Comparison of ENCODE assay signal across 12 cellular contexts in the genomic region with DNA sequence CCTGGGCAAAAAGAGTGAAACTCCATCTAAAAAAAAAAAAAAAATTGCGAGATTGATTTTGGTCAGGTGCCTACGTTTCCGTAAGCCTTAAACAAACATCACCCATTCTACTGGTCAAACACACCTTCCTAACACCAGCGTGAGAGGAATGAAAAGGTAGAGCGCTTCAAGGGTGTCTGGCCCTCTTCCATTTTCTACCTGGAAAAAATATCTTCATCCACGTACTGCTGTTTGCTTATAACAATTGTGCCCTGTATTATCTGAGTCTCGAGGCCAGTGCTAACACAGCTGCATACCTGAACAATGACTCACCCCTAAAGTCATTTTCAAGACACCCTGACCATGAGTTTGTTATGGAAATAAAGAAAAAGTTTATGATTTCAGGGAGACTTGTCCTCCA. TPM values are rescaled to one million over a fixed set of nuclear protein-coding genes. Genes with fewer than 3 reads are reported as not detected.
A peak's percentile ranks its signal among the peaks of the same experiment; 100 is the strongest.
DNase-seq lines count a peak whose midpoint lies in the region; ATAC-seq and TF ChIP-seq lines count a peak whose summit lies in the region.
"Had no signal": no experiment of that assay in that cellular context is flagged by ENCODE, and none has a peak within 500 bp of the region (broad histone marks: within the 10 kb centered on the region; RNA-seq: fewer than 3 reads in every experiment).

No MANE protein-coding gene starts in this region.

- DNase-seq in NCI-H1092 treated with DMSO at 0.1 percent for 48 hours (lab: John Stamatoyannopoulos, UW): peak; percentile 66
- no peak for DNase-seq in NCI-H1092 (lab: John Stamatoyannopoulos, UW)
- DNase-seq in RPMI7951 (ENCODE audit: low read depth): peak; percentile 71
- DNase-seq in fibroblast of peridontal ligament (ENCODE audit: extremely low read depth): peak; percentile 55
- DNase-seq in smooth muscle cell (lab: John Stamatoyannopoulos, UW; ENCODE audit: unreplicated experiment): no peak
- no peak for DNase-seq in activated effector memory CD4-positive, alpha-beta T cell treated with anti-CD3 and anti-CD28 coated beads, Interleukin-2, amount 50 U/mL, for 16 hours
- no peak for DNase-seq in H7
- no peak for DNase-seq in aorta
- DNase-seq: 8988T; activated T-cell treated with anti-CD3 and anti-CD28 coated beads, Interleukin-2, amount 50 U/mL, for 1 hour; H9; naive B cell had no signal

- H3K36me3 ChIP-seq in smooth muscle cell (ENCODE audit: low read depth): no peaks in the 10 kb centered on the region
- no peaks in the 10 kb centered on the region for H3K36me3 ChIP-seq in H7 (replicated peaks; ENCODE audit: control insufficient read depth, insufficient read depth, low read length)
- H3K36me3 ChIP-seq in aorta (ENCODE audit: control insufficient read depth in 1 of 2, insufficient read depth in 2 of 2, low read length in 1 of 2): no peaks in the 10 kb centered on the region

- H3K4me3 ChIP-seq in smooth muscle cell (no peak overlapping the region), H7 (ENCODE audit: insufficient read depth, low read depth, low read length) (no peak overlapping the region), aorta (ENCODE audit: low read length in 2 of 2) (no peak overlapping the region)

- no peak for TF ChIP-seq CTCF in smooth muscle cell (IDR thresholded peaks at IDR 0.05; ENCODE audit: borderline replicate concordance, insufficient read depth, poor library complexity, severe bottlenecking)

- intact Hi-C loops in aorta (cut with DNase I): no loop called here

- H4K20me1 ChIP-seq in smooth muscle cell (ENCODE audit: low read depth): no peaks in the 10 kb centered on the region

- H3K4me1 ChIP-seq in smooth muscle cell (ENCODE audit: low read depth) (peaks cover 14% of the 10 kb centered on the region), aorta (ENCODE audit: control insufficient read depth in 1 of 2, insufficient read depth in 2 of 2, low read length in 2 of 2) (no peaks in the 10 kb centered on the region)

- no peaks in the 10 kb centered on the region for H3F3A ChIP-seq in smooth muscle cell (ENCODE audit: low read depth)

- no peaks in the 10 kb centered on the region for H3K79me2 ChIP-seq in smooth muscle cell (ENCODE audit: low read depth)

- no peak overlapping the region for H3K9ac ChIP-seq in smooth muscle cell (ENCODE audit: low read depth)

- peak overlapping the region; percentile 74 for H3K4me2 ChIP-seq in smooth muscle cell

- ATAC-seq in aorta (ENCODE audit: low FRiP score): no peak

- H3K27me3 ChIP-seq in smooth muscle cell (ENCODE audit: low read depth) (no peaks in the 10 kb centered on the region), H7 (ENCODE audit: control insufficient read depth, insufficient read depth, low read length) (no peaks in the 10 kb centered on the region), aorta (ENCODE audit: control insufficient read depth in 1 of 2, insufficient read depth in 2 of 2, low read length in 1 of 2) (no peaks in the 10 kb centered on the region)

- WGBS in smooth muscle cell (ENCODE audit: low lambda C conversion rate): 54% methylated on average over 7 of the region's 7 CpGs
- 7 to 29% methylated on average over 7 of the region's 7 CpGs for WGBS in aorta, 2 donors

- H3K27ac ChIP-seq in smooth muscle cell (ENCODE audit: low read depth) (peak overlapping the region; percentile 65), aorta (ENCODE audit: low read depth in 1 of 2, low read length in 2 of 2) (no peak overlapping the region)

- no peak overlapping the region for H2AFZ ChIP-seq in smooth muscle cell (ENCODE audit: low read depth)

- H3K9me3 ChIP-seq in smooth muscle cell (replicated peaks; ENCODE audit: low read depth): no peaks in the 10 kb centered on the region
- H3K9me3 ChIP-seq in aorta (ENCODE audit: control insufficient read depth, low read length): no peaks in the 10 kb centered on the region

RNA-seq across cellular contexts. Expression of gene TMSB4X, which starts 13.9 kb away (rescaled TPM):
- total RNA-seq in RPMI7951 (2014; rRNA removed; shearing (Covaris generic)): 3,554 and 3,782 TPM in 2 replicates
- 9,386 and 9,721 TPM in 2 replicates for total RNA-seq in smooth muscle cell
- 11,762 and 12,637 TPM in 2 replicates for polyA plus RNA-seq in smooth muscle cell
- total RNA-seq in H7 (2014; rRNA removed; shearing (Covaris generic)): 11,693 and 13,183 TPM in 2 replicates
- total RNA-seq in aorta: 1,000 to 10,000 TPM; 2,762 to 3,390 TPM
- polyA plus RNA-seq in aorta: over 10,000 TPM in 1 of 2 donors, 1,000 to 10,000 TPM in 1; 8,938 to 17,543 TPM

RNA-seq across cellular contexts. Expression of gene FAM9C, which starts 55.6 kb away (rescaled TPM):
- under 0.01 TPM in 1 of 2 replicates, not detected in the other for total RNA-seq in RPMI7951 (2014; rRNA removed; shearing (Covaris generic))
- not detected in 2 replicates for total RNA-seq in smooth muscle cell
- polyA plus RNA-seq in smooth muscle cell: not detected in 2 replicates
- total RNA-seq in H7 (2014; rRNA removed; shearing (Covaris generic)): 0.07 and 0.18 TPM in 2 replicates
- total RNA-seq in aorta: not detected
- polyA plus RNA-seq in aorta: not detected
- total RNA-seq: H9 had no signal

Comparison
In these comparisons a context has a peak if more than half of its experiments do, and no peak if none do; other contexts are left out.
1. DNase-seq: peak in NCI-H1092 treated with DMSO at 0.1 percent for 48 hours (single experiment), RPMI7951 (single experiment) and fibroblast of peridontal ligament (single experiment); none in NCI-H1092 (single experiment), smooth muscle cell (single experiment), activated effector memory CD4-positive, alpha-beta T cell treated with anti-CD3 and anti-CD28 coated beads, Interleukin-2, amount 50 U/mL, for 16 hours (single experiment), H7 (single experiment) and aorta (0 of 2).